8 cellular contexts compared by ENCODE assay signal in the genomic region with DNA sequence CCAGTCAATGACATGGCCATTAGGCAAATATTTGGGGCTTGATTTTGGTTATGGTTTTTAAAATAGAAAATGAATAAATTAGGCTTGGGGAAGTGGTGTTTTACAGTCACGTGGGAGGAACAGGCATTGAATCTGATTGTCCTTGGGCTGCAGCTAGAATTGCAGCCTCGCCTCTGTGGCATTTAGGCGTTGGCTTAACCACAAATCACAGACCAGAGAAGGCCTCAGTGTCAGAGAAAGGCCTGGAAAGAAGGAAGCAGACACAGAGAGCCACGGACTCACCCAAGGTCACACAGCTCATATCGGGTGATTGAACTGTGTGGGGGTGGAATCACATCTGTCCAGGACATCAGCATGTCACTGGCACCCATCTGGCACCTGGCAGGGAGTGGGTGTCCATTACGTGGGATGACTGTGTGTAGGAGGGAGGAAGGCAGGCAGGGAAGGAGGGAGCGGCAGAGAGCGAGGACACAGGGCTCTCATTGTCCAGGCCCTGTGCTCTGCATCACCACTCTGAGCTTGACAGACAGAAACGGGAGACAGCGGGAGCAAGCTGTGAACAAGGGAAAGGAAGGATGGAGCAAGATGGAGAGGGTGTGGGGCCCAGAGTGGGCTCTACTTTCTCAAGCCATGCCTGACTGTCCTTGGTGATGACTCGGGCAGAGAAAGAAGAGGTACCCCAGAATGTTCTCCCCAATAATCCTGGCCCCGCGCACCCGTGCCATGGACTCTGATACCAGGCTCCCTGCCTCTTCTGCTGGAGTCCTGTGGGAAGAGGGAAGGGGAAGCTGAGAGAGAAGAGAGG.
DNase-seq lines count a peak whose midpoint lies in the region; ATAC-seq, FAIRE-seq and TF ChIP-seq lines count a peak whose summit lies in the region.

No MANE protein-coding gene starts in this region.

- no peaks in the 10 kb centered on the region for H3K9me2 ChIP-seq in hepatocyte (replicated peaks; ENCODE audit: insufficient read depth)

- H3K36me3 Mint-ChIP-seq in WTC11 = no peaks in the 10 kb centered on the region
- H3K36me3 Mint-ChIP-seq in CD4-positive, alpha-beta memory T cell = no peaks in the 10 kb centered on the region

- 56% methylated on average over 14 of the region's 14 CpGs for WGBS in hepatocyte (ENCODE audit: low lambda C conversion rate, missing lambda C conversion rate)

- DNase-seq in SIG-M5 treated with dmso at 0.1 percent for 504 hours (lab: John Stamatoyannopoulos, UW; ENCODE audit: unreplicated experiment) (peak; percentile 49), SIG-M5 (lab: John Stamatoyannopoulos, UW) (no peak), WTC11 (ENCODE audit: low spot score) (no peak), hepatocyte (ENCODE audit: low spot score) (no peak), urothelium cell line (ENCODE audit: low spot score) (peak; percentile 58), erythroblast (lab: John Stamatoyannopoulos, UW) (no peak)
- DNase-seq in CD4-positive, alpha-beta memory T cell = no peak
- DNase-seq in activated CD4-positive, alpha-beta T cell treated with anti-CD3 and anti-CD28 coated beads, Interleukin-2, amount 50 U/mL, for 4 hours = no peak

- CTCF ChIA-PET in WTC11 (lab: Charles Lee) = interaction anchor here (1.3 to 1.9 kb wide), 5 partner anchors 19 to 235 kb away, joined by 4 to 7 read pairs (median 4); a partner anchor contains a TSS
- CTCF ChIA-PET in CD4-positive, alpha-beta memory T cell (lab: Charles Lee; ENCODE audit: partially characterized antibody) = no interaction called here

- no peaks in the 10 kb centered on the region for H3K79me2 ChIP-seq in hepatocyte

- TF ChIP-seq CTCF in WTC11 (IDR thresholded peaks at IDR 0.05) = no peak
- TF ChIP-seq CTCF in hepatocyte (IDR thresholded peaks at IDR 0.05; ENCODE audit: poor library complexity) = no peak

- no peak overlapping the region for H3K4me3 ChIP-seq in hepatocyte
- H3K4me3 ChIP-seq in CD4-positive, alpha-beta memory T cell (ENCODE audit: low read length in 2 of 2) = no peak overlapping the region

- H3K4me2 ChIP-seq in hepatocyte = peak overlapping the region; percentile 59

- H3K9me3 ChIP-seq in hepatocyte (ENCODE audit: low read depth) = no peaks in the 10 kb centered on the region
- H3K9me3 ChIP-seq in CD4-positive, alpha-beta memory T cell (ENCODE audit: control insufficient read depth in 1 of 2, low read length in 2 of 2) = no peaks in the 10 kb centered on the region

- POLR2A ChIA-PET in WTC11 (lab: Charles Lee) = no interaction called here
- POLR2A ChIA-PET in CD4-positive, alpha-beta memory T cell (lab: Charles Lee; ENCODE audit: partially characterized antibody) = no interaction called here

- peak overlapping the region; percentile 61; the same call in 1 of the 2 replicates for H3K27ac Mint-ChIP-seq in WTC11
- no peak overlapping the region for H3K27ac Mint-ChIP-seq in CD4-positive, alpha-beta memory T cell

- ATAC-seq in WTC11 = peak; percentile 37

- no peaks in the 10 kb centered on the region for H3K27me3 ChIP-seq in hepatocyte
- H3K27me3 ChIP-seq in CD4-positive, alpha-beta memory T cell (ENCODE audit: insufficient read depth, low read length) = no peaks in the 10 kb centered on the region

- peaks cover 3% of the 10 kb centered on the region for H3K9me3 Mint-ChIP-seq in WTC11
- H3K9me3 Mint-ChIP-seq in CD4-positive, alpha-beta memory T cell = peaks cover 0 to 2% (median 0%) of the 10 kb centered on the region in 8 donors

- no peaks in the 10 kb centered on the region for H3K36me3 ChIP-seq in hepatocyte (replicated peaks; ENCODE audit: insufficient read depth, low read depth)
- H3K36me3 ChIP-seq in CD4-positive, alpha-beta memory T cell (ENCODE audit: insufficient read depth, low read length) = no peaks in the 10 kb centered on the region

- no peak for TF ChIP-seq POLR2A in erythroblast (IDR thresholded peaks at IDR 0.05; ENCODE audit: low read length)

- H3K4me1 Mint-ChIP-seq in WTC11 = peaks cover 29% of the 10 kb centered on the region
- H3K4me1 Mint-ChIP-seq in CD4-positive, alpha-beta memory T cell = no peaks in the 10 kb centered on the region

- peak overlapping the region; percentile 2 for H3K4me3 Mint-ChIP-seq in WTC11
- no peak overlapping the region for H3K4me3 Mint-ChIP-seq in CD4-positive, alpha-beta memory T cell

- H3K27ac ChIP-seq in hepatocyte = peak overlapping the region; percentile 88
- no peak overlapping the region for H3K27ac ChIP-seq in CD4-positive, alpha-beta memory T cell (ENCODE audit: low read depth, low read length)

- peaks cover 7% of the 10 kb centered on the region for H3K27me3 Mint-ChIP-seq in WTC11 (ENCODE audit: low read depth)
- H3K27me3 Mint-ChIP-seq in CD4-positive, alpha-beta memory T cell = peaks cover 11 to 17% of the 10 kb centered on the region in 2 donors

- H3K4me1 ChIP-seq in hepatocyte (ENCODE audit: insufficient read depth) = peaks cover 36% of the 10 kb centered on the region
- H3K4me1 ChIP-seq in CD4-positive, alpha-beta memory T cell (ENCODE audit: insufficient read depth, low read length) = no peaks in the 10 kb centered on the region

- H2AFZ ChIP-seq in hepatocyte = no peak overlapping the region

- H4K20me1 ChIP-seq in hepatocyte (ENCODE audit: insufficient read depth, poor library complexity, severe bottlenecking) = no peaks in the 10 kb centered on the region

- intact Hi-C loops in CD4-positive, alpha-beta memory T cell (cut with micrococcal nuclease) = no loop called here

- peak; percentile 98 for FAIRE-seq in urothelium cell line (lab: Jason Lieb, UNC)

TF ChIP-seq in WTC11, 78 proteins besides CTCF, POLR2A, EP300 and RAD21:
- TF ChIP-seq ZNF263 (CRISPR knock-in tag; IDR thresholded peaks at IDR 0.05; ENCODE audit: low read depth) = no peak
- TF ChIP-seq, protein P1, sequence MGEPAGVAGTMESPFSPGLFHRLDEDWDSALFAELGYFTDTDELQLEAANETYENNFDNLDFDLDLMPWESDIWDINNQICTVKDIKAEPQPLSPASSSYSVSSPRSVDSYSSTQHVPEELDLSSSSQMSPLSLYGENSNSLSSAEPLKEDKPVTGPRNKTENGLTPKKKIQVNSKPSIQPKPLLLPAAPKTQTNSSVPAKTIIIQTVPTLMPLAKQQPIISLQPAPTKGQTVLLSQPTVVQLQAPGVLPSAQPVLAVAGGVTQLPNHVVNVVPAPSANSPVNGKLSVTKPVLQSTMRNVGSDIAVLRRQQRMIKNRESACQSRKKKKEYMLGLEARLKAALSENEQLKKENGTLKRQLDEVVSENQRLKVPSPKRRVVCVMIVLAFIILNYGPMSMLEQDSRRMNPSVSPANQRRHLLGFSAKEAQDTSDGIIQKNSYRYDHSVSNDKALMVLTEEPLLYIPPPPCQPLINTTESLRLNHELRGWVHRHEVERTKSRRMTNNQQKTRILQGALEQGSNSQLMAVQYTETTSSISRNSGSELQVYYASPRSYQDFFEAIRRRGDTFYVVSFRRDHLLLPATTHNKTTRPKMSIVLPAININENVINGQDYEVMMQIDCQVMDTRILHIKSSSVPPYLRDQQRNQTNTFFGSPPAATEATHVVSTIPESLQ (CRISPR knock-in tag; IDR thresholded peaks at IDR 0.05) = no peak
- no peak for TF ChIP-seq FOXP1 (CRISPR knock-in tag; IDR thresholded peaks at IDR 0.05; ENCODE audit: borderline replicate concordance)
- TF ChIP-seq ZNF232 (CRISPR knock-in tag; IDR thresholded peaks at IDR 0.05) = no peak
- TF ChIP-seq, protein P2, sequence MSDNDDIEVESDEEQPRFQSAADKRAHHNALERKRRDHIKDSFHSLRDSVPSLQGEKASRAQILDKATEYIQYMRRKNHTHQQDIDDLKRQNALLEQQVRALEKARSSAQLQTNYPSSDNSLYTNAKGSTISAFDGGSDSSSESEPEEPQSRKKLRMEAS (CRISPR knock-in tag; IDR thresholded peaks at IDR 0.05) = 0 out of 2 replicates have a peak, but pooled peaks have one; percentile 16
- TF ChIP-seq NR1H2 (CRISPR knock-in tag; IDR thresholded peaks at IDR 0.05) = no peak
- no peak for TF ChIP-seq RELA (CRISPR knock-in tag; IDR thresholded peaks at IDR 0.05; ENCODE audit: borderline replicate concordance)
- TF ChIP-seq SP1 (CRISPR knock-in tag; conservative IDR thresholded peaks at IDR 0.05) = no peak
- TF ChIP-seq SMAD3 (CRISPR knock-in tag; IDR thresholded peaks at IDR 0.05; ENCODE audit: borderline replicate concordance) = no peak
- TF ChIP-seq TEAD1 (CRISPR knock-in tag; IDR thresholded peaks at IDR 0.05) = peak; percentile 26; the same call in 1 of the 2 replicates
- no peak for TF ChIP-seq FOXK1 (CRISPR knock-in tag; IDR thresholded peaks at IDR 0.05)
- no peak for TF ChIP-seq ZNF219 (CRISPR knock-in tag; IDR thresholded peaks at IDR 0.05; ENCODE audit: borderline replicate concordance)
- no peak for TF ChIP-seq CBFB (CRISPR knock-in tag; IDR thresholded peaks at IDR 0.05; ENCODE audit: low read depth)

Comparison
In these comparisons a context has a peak if more than half of its experiments do, and no peak if none do; other contexts are left out.
1. DNase-seq: peak in SIG-M5 treated with dmso at 0.1 percent for 504 hours (single experiment) and urothelium cell line (single experiment); none in SIG-M5 (single experiment), WTC11 (single experiment), hepatocyte (single experiment), erythroblast (0 of 2), CD4-positive, alpha-beta memory T cell (0 of 5) and activated CD4-positive, alpha-beta T cell treated with anti-CD3 and anti-CD28 coated beads, Interleukin-2, amount 50 U/mL, for 4 hours (0 of 2).